Comparison of ENCODE assay signal across 2 cellular contexts in genomic region chr1:57406428-57406827, GRCh38.
TF ChIP-seq lines count a peak whose summit lies in the region.

No MANE protein-coding gene starts in this region.

TF ChIP-seq in HEK293, 187 proteins besides CTCF, POLR2A, EP300 and RAD21 (continued from another document):
- TF ChIP-seq ZNF518A (tag by site-specific recombination; conservative IDR thresholded peaks at IDR 0.05; ENCODE audit: low read depth) (no peak), SP7 (tag by site-specific recombination; IDR thresholded peaks at IDR 0.05) (no peak)
- TF ChIP-seq, protein P1, sequence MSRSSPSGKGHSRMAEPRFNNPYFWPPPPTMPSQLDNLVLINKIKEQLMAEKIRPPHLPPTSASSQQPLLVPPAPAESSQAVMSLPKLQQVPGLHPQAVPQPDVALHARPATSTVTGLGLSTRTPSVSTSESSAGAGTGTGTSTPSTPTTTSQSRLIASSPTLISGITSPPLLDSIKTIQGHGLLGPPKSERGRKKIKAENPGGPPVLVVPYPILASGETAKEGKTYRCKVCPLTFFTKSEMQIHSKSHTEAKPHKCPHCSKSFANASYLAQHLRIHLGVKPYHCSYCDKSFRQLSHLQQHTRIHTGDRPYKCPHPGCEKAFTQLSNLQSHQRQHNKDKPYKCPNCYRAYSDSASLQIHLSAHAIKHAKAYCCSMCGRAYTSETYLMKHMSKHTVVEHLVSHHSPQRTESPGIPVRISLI (tag by site-specific recombination; IDR thresholded peaks at IDR 0.05): no peak
- TF ChIP-seq, protein P2, sequence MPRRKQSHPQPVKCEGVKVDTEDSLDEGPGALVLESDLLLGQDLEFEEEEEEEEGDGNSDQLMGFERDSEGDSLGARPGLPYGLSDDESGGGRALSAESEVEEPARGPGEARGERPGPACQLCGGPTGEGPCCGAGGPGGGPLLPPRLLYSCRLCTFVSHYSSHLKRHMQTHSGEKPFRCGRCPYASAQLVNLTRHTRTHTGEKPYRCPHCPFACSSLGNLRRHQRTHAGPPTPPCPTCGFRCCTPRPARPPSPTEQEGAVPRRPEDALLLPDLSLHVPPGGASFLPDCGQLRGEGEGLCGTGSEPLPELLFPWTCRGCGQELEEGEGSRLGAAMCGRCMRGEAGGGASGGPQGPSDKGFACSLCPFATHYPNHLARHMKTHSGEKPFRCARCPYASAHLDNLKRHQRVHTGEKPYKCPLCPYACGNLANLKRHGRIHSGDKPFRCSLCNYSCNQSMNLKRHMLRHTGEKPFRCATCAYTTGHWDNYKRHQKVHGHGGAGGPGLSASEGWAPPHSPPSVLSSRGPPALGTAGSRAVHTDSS (tag by site-specific recombination; IDR thresholded peaks at IDR 0.05): peak; percentile 75

TF ChIP-seq in K562, 482 proteins besides CTCF, POLR2A, EP300 and RAD21:
- TF ChIP-seq, protein P3, sequence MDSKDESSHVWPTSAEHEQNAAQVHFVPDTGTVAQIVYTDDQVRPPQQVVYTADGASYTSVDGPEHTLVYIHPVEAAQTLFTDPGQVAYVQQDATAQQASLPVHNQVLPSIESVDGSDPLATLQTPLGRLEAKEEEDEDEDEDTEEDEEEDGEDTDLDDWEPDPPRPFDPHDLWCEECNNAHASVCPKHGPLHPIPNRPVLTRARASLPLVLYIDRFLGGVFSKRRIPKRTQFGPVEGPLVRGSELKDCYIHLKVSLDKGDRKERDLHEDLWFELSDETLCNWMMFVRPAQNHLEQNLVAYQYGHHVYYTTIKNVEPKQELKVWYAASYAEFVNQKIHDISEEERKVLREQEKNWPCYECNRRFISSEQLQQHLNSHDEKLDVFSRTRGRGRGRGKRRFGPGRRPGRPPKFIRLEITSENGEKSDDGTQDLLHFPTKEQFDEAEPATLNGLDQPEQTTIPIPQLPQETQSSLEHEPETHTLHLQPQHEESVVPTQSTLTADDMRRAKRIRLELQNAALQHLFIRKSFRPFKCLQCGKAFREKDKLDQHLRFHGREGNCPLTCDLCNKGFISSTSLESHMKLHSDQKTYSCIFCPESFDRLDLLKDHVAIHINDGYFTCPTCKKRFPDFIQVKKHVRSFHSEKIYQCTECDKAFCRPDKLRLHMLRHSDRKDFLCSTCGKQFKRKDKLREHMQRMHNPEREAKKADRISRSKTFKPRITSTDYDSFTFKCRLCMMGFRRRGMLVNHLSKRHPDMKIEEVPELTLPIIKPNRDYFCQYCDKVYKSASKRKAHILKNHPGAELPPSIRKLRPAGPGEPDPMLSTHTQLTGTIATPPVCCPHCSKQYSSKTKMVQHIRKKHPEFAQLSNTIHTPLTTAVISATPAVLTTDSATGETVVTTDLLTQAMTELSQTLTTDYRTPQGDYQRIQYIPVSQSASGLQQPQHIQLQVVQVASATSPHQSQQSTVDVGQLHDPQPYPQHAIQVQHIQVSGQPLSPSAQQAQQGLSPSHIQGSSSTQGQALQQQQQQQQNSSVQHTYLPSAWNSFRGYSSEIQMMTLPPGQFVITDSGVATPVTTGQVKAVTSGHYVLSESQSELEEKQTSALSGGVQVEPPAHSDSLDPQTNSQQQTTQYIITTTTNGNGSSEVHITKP (IDR thresholded peaks at IDR 0.05; ENCODE audit: partially characterized antibody): no peak
- TF ChIP-seq ATF3 (IDR thresholded peaks at IDR 0.05) (0 out of 2 replicates have a peak, but pooled peaks have one; percentile 30), ATF3 (CRISPR knock-in tag; conservative IDR thresholded peaks at IDR 0.05) (no peak), CEBPG (CRISPR knock-in tag; IDR thresholded peaks at IDR 0.05) (no peak), CEBPG (tag; conservative IDR thresholded peaks at IDR 0.05 in 1 of 2, IDR thresholded peaks at IDR 0.05 in 1 of 2) (peak in 1 of 2 experiments; percentile 47; a peak in 2 of 4 replicates)
